Comparison of ENCODE assay signal across 25 cellular contexts in genomic region chr22:37033605-37034430, GRCh38. TPM values are rescaled to one million over a fixed set of nuclear protein-coding genes. Genes with fewer than 3 reads are reported as not detected.
DNase-seq lines count a peak whose midpoint lies in the region; ATAC-seq and TF ChIP-seq lines count a peak whose summit lies in the region.
"Had no signal": no experiment of that assay in that cellular context is flagged by ENCODE, and none has a peak within 500 bp of the region (broad histone marks: within the 10 kb centered on the region; RNA-seq: fewer than 3 reads in every experiment).

No MANE protein-coding gene starts in this region.

- no peak overlapping the region for H3K4me3 Mint-ChIP-seq in activated naive CD4-positive, alpha-beta T cell treated with anti-CD3 and anti-CD28 coated beads, Interleukin-2, amount 10 ng/mL, durations not matched to agents 7 days and 5 days
- H3K4me3 Mint-ChIP-seq in activated naive CD4-positive, alpha-beta T cell treated with anti-CD3 and anti-CD28 coated beads for 36 hours = no peak overlapping the region
- H3K4me3 Mint-ChIP-seq in nephron = no peak overlapping the region
- H3K4me3 Mint-ChIP-seq: activated CD8-positive, alpha-beta T cell treated with anti-CD3 and anti-CD28 coated beads, Interleukin-2, amount 10 ng/mL, durations not matched to agents 7 days and 5 days; activated T-cell treated with anti-CD3 and anti-CD28 coated beads, Interleukin-2, amount 50 U/mL, for 24 hours; CD8-positive, alpha-beta memory T cell had no signal

- H3K27ac Mint-ChIP-seq in activated naive CD4-positive, alpha-beta T cell treated with anti-CD3 and anti-CD28 coated beads, Interleukin-2, amount 10 ng/mL, durations not matched to agents 7 days and 5 days = peak overlapping the region; percentile 35
- no peak overlapping the region for H3K27ac Mint-ChIP-seq in activated naive CD4-positive, alpha-beta T cell treated with anti-CD3 and anti-CD28 coated beads for 36 hours
- peak overlapping the region in 2 of 3 experiments; percentile 10 to 12 for H3K27ac Mint-ChIP-seq in nephron
- H3K27ac Mint-ChIP-seq: activated CD8-positive, alpha-beta T cell treated with anti-CD3 and anti-CD28 coated beads, Interleukin-2, amount 10 ng/mL, durations not matched to agents 7 days and 5 days; activated T-cell treated with anti-CD3 and anti-CD28 coated beads, Interleukin-2, amount 50 U/mL, for 24 hours had no signal

- intact Hi-C loops in activated naive CD4-positive, alpha-beta T cell treated with anti-CD3 and anti-CD28 coated beads for 36 hours (cut with micrococcal nuclease) = no loop called here
- intact Hi-C loops in upper lobe of right lung (cut with DNase I) (no loop called here), ovary (cut with DNase I) (no loop called here)

- no peak for TF ChIP-seq POLR2A in ovary (IDR thresholded peaks at IDR 0.05)

- peaks cover 59% of the 10 kb centered on the region for H3K27me3 Mint-ChIP-seq in activated naive CD4-positive, alpha-beta T cell treated with anti-CD3 and anti-CD28 coated beads, Interleukin-2, amount 10 ng/mL, durations not matched to agents 7 days and 5 days
- H3K27me3 Mint-ChIP-seq in activated naive CD4-positive, alpha-beta T cell treated with anti-CD3 and anti-CD28 coated beads for 36 hours (ENCODE audit: low read depth) = peaks cover 2% of the 10 kb centered on the region
- H3K27me3 Mint-ChIP-seq in nephron (ENCODE audit: low read depth) = peaks cover 7% of the 10 kb centered on the region

- H3K9me3 ChIP-seq in upper lobe of right lung = no peaks in the 10 kb centered on the region
- H3K9me3 ChIP-seq in ovary = no peaks in the 10 kb centered on the region
- H3K9me3 ChIP-seq: heart left ventricle, left lung had no signal

- TF ChIP-seq CTCF in nephron (IDR thresholded peaks at IDR 0.05; ENCODE audit: unreplicated experiment in 3 of 3) (no peak), upper lobe of right lung (IDR thresholded peaks at IDR 0.05) (no peak), ovary (IDR thresholded peaks at IDR 0.05) (no peak)

- no peak for ATAC-seq in upper lobe of right lung
- ATAC-seq: activated CD8-positive, alpha-beta T cell treated with anti-CD3 and anti-CD28 coated beads, Interleukin-2, amount 10 ng/mL, durations not matched to agents 7 days and 5 days; GM12878 had no signal

- H3K36me3 ChIP-seq in upper lobe of right lung = peaks cover 17% of the 10 kb centered on the region
- no peaks in the 10 kb centered on the region for H3K36me3 ChIP-seq in ovary

- H3K36me3 Mint-ChIP-seq in activated naive CD4-positive, alpha-beta T cell treated with anti-CD3 and anti-CD28 coated beads, Interleukin-2, amount 10 ng/mL, durations not matched to agents 7 days and 5 days = no peaks in the 10 kb centered on the region
- H3K36me3 Mint-ChIP-seq in activated naive CD4-positive, alpha-beta T cell treated with anti-CD3 and anti-CD28 coated beads for 36 hours (ENCODE audit: low read depth) = no peaks in the 10 kb centered on the region
- peaks cover 8% of the 10 kb centered on the region for H3K36me3 Mint-ChIP-seq in nephron (ENCODE audit: low read depth)
- H3K36me3 Mint-ChIP-seq: CD8-positive, alpha-beta memory T cell had no signal

- no peaks in the 10 kb centered on the region for H3K4me1 Mint-ChIP-seq in activated naive CD4-positive, alpha-beta T cell treated with anti-CD3 and anti-CD28 coated beads, Interleukin-2, amount 10 ng/mL, durations not matched to agents 7 days and 5 days
- H3K4me1 Mint-ChIP-seq in activated naive CD4-positive, alpha-beta T cell treated with anti-CD3 and anti-CD28 coated beads for 36 hours (ENCODE audit: low read depth) = no peaks in the 10 kb centered on the region
- H3K4me1 Mint-ChIP-seq in nephron = peaks cover 8% of the 10 kb centered on the region
- H3K4me1 Mint-ChIP-seq: CD8-positive, alpha-beta memory T cell had no signal

- no peak for TF ChIP-seq EP300 in ovary (IDR thresholded peaks at IDR 0.05)

- H3K9me3 Mint-ChIP-seq in activated naive CD4-positive, alpha-beta T cell treated with anti-CD3 and anti-CD28 coated beads, Interleukin-2, amount 10 ng/mL, durations not matched to agents 7 days and 5 days = no peaks in the 10 kb centered on the region
- no peaks in the 10 kb centered on the region for H3K9me3 Mint-ChIP-seq in activated naive CD4-positive, alpha-beta T cell treated with anti-CD3 and anti-CD28 coated beads for 36 hours
- H3K9me3 Mint-ChIP-seq in nephron = no peaks in the 10 kb centered on the region
- H3K9me3 Mint-ChIP-seq: activated T-cell treated with anti-CD3 and anti-CD28 coated beads, Interleukin-2, amount 50 U/mL, for 24 hours; CD8-positive, alpha-beta memory T cell had no signal

- CTCF ChIA-PET in activated naive CD4-positive, alpha-beta T cell treated with anti-CD3 and anti-CD28 coated beads, Interleukin-2, amount 10 ng/mL, durations not matched to agents 7 days and 5 days (lab: Charles Lee) = interaction anchor here (0.9 to 1.4 kb wide), 3 partner anchors 10 to 43 kb away, joined by 3 to 6 read pairs (median 3); no protein-coding TSS in a partner anchor
- CTCF ChIA-PET in activated naive CD4-positive, alpha-beta T cell treated with anti-CD3 and anti-CD28 coated beads for 36 hours (lab: Charles Lee) = interaction anchor here (1.8 kb wide), 1 partner anchor 11 kb away, joined by 5 read pairs; no protein-coding TSS in a partner anchor

- 73 to 82% (median 80%) methylated on average over 23 of the region's 23 CpGs for WGBS in ovary, 3 donors

- DNase-seq in activated naive CD4-positive, alpha-beta T cell treated with anti-CD3 and anti-CD28 coated beads, Interleukin-2, amount 10 ng/mL, durations not matched to agents 7 days and 5 days = no peak
- DNase-seq in activated naive CD4-positive, alpha-beta T cell treated with anti-CD3 and anti-CD28 coated beads for 36 hours = no peak
- DNase-seq in epithelial cell of prostate (ENCODE audit: low read depth, low spot score) (no peak), upper lobe of right lung (no peak), ovary (no peak), DMS114 treated with DMSO at 0.1 percent for 48 hours (lab: John Stamatoyannopoulos, UW; ENCODE audit: unreplicated experiment) (no peak)
- DNase-seq in stimulated activated CD4-positive, alpha-beta T cell treated with anti-CD3 and anti-CD28 coated beads, Interleukin-15, amount 100 ng/mL, for 24 hours = no peak
- DNase-seq: 8988T; activated CD4-positive, CD25-positive, alpha-beta regulatory T cell treated with anti-CD3 and anti-CD28 coated beads, Interleukin-2, amount 50 U/mL, for 72 hours; activated CD8-positive, alpha-beta T cell treated with anti-CD3 and anti-CD28 coated beads, Interleukin-2, amount 10 ng/mL, durations not matched to agents 7 days and 5 days; activated naive CD4-positive, alpha-beta T cell; activated T-cell treated with anti-CD3 and anti-CD28 coated beads, Interleukin-2, amount 50 U/mL, for 24 hours; CD8-positive, alpha-beta memory T cell; DMS79 treated with DMSO at 0.1 percent for 48 hours; heart left ventricle; left lung; NCI-H1092 treated with DMSO at 0.1 percent for 48 hours; NCI-H2029; NCI-H2227 treated with DMSO at 0.1 percent for 48 hours; NCI-H748 treated with DMSO at 0.1 percent for 48 hours; Right ventricle myocardium superior; stimulated activated CD8-positive, alpha-beta memory T cell treated with anti-CD3 and anti-CD28 coated beads, Interleukin-4, amount 100 ng/mL, for 48 hours; substantia nigra had no signal

- no peak overlapping the region for H3K4me3 ChIP-seq in upper lobe of right lung
- H3K4me3 ChIP-seq in ovary = no peak overlapping the region
- H3K4me3 ChIP-seq: GM12878, heart left ventricle, left lung had no signal

- H3K4me1 ChIP-seq in upper lobe of right lung = peaks cover 15% of the 10 kb centered on the region
- peaks cover 5% of the 10 kb centered on the region for H3K4me1 ChIP-seq in ovary (ENCODE audit: insufficient read depth)
- H3K4me1 ChIP-seq: heart left ventricle had no signal

- H3K27me3 ChIP-seq in upper lobe of right lung (no peaks in the 10 kb centered on the region), ovary (no peaks in the 10 kb centered on the region)
- H3K27me3 ChIP-seq: left lung had no signal

- H3K27ac ChIP-seq in epithelial cell of prostate (peak overlapping the region; percentile 95), upper lobe of right lung (peak overlapping the region; percentile 7), ovary (no peak overlapping the region)
- H3K27ac ChIP-seq: heart left ventricle had no signal

RNA-seq across cellular contexts. Expression of gene MPST, which starts 14.3 kb away (rescaled TPM):
- total RNA-seq in activated naive CD4-positive, alpha-beta T cell treated with anti-CD3 and anti-CD28 coated beads for 36 hours = 1 to 10 TPM; 2.8 to 2.9 TPM
- total RNA-seq in upper lobe of right lung (71.4 TPM), ovary (100 to 1,000 TPM in 3 of 7 donors, 10 to 100 TPM in 4; 67.7 to 178 (median 91.6) TPM)
- 100 to 1,000 TPM in 1 of 2 donors, 1 to 10 TPM in 1; 5.4 to 163 TPM for polyA plus RNA-seq in ovary

RNA-seq across cellular contexts. Expression of gene TST, which starts 14.6 kb away (rescaled TPM):
- total RNA-seq in activated naive CD4-positive, alpha-beta T cell treated with anti-CD3 and anti-CD28 coated beads for 36 hours = under 1 TPM; 0.38 to 0.44 TPM
- 48.1 TPM for total RNA-seq in upper lobe of right lung
- 10 to 100 TPM; 25.9 to 59.9 (median 42.4) TPM for total RNA-seq in ovary
- polyA plus RNA-seq in ovary = 10 to 100 TPM in 1 of 2 donors, 1 to 10 TPM in 1; 6.4 to 55.7 TPM

RNA-seq across cellular contexts. Expression of gene KCTD17, which starts 17.7 kb away (rescaled TPM):
- total RNA-seq in activated naive CD4-positive, alpha-beta T cell treated with anti-CD3 and anti-CD28 coated beads for 36 hours = 10 to 100 TPM; 22.6 to 23.1 TPM
- total RNA-seq in upper lobe of right lung (19.2 TPM), ovary (10 to 100 TPM; 15.9 to 34.7 (median 28.7) TPM)
- polyA plus RNA-seq in ovary = 10 to 100 TPM in 1 of 2 donors, 1 to 10 TPM in 1; 4.5 to 25.0 TPM

Comparison
In these comparisons a context has a peak if more than half of its experiments do, and no peak if none do; other contexts are left out.
1. H3K27ac ChIP-seq: peak in epithelial cell of prostate (single experiment) and upper lobe of right lung (single experiment); none in ovary (0 of 2).
2. RNA of gene MPST, which starts 14.3 kb away (total RNA-seq): 67.7 to 178 TPM in ovary and 71.4 TPM in upper lobe of right lung (single experiment); 2.8 to 2.9 TPM in activated naive CD4-positive, alpha-beta T cell treated with anti-CD3 and anti-CD28 coated beads for 36 hours; every median in the first group is over 10 times any median in the second.
3. RNA of gene TST, which starts 14.6 kb away (total RNA-seq): 48.1 TPM in upper lobe of right lung (single experiment) and 25.9 to 59.9 TPM in ovary; 0.38 to 0.44 TPM in activated naive CD4-positive, alpha-beta T cell treated with anti-CD3 and anti-CD28 coated beads for 36 hours; every median in the first group is over 10 times any median in the second.